25 cellular contexts compared by ENCODE assay signal in genomic region chr12:14589169-14590004, GRCh38. TPM values are rescaled to one million over a fixed set of nuclear protein-coding genes. Genes with fewer than 3 reads are reported as not detected.
"Had no signal": no experiment of that assay in that cellular context is flagged by ENCODE, and none has a peak within 500 bp of the region (broad histone marks: within the 10 kb centered on the region; RNA-seq: fewer than 3 reads in every experiment).

No MANE protein-coding gene starts in this region.

- H3K27ac ChIP-seq: brain microvascular endothelial cell, cardiac muscle cell, VCaP had no signal

- H3K9me3 ChIP-seq: MG63 had no signal

- H3K4me3 ChIP-seq: cardiac muscle cell, MG63 had no signal

- ATAC-seq: activated CD4-positive, alpha-beta T cell treated with anti-CD3 and anti-CD28 coated beads for 36 hours; activated T-helper 17 cell treated with anti-CD3 and anti-CD28 coated beads, Interleukin-2, amount 50 U/mL, for 72 hours; PC-3; T-helper 17 cell had no signal

- H3K27me3 ChIP-seq: brain microvascular endothelial cell, cardiac muscle cell, MG63 had no signal

- DNase-seq: activated CD4-positive, alpha-beta memory T cell treated with anti-CD3 and anti-CD28 coated beads, Interleukin-2, amount 10 ng/mL, durations not matched to agents 7 days and 5 days; activated CD4-positive, alpha-beta T cell treated with anti-CD3 and anti-CD28 coated beads for 36 hours; activated CD4-positive, alpha-beta T cell treated with anti-CD3 and anti-CD28 coated beads, Interleukin-2, amount 50 U/mL, for 1 hour; activated gamma-delta T cell; activated naive CD4-positive, alpha-beta T cell treated with anti-CD3 and anti-CD28 coated beads for 36 hours; activated T-cell treated with anti-CD3 and anti-CD28 coated beads for 4 hours; activated T-cell treated with anti-CD3 and anti-CD28 coated beads, Interleukin-2, amount 50 U/mL, for 48 hours; amygdala; brain microvascular endothelial cell; MG63; MV-4-11; NCI-H1092 treated with DMSO at 0.1 percent for 48 hours; NCI-H1417 treated with DMSO at 0.1 percent for 48 hours; NCI-H187; NCI-H2081; NCI-H510A treated with DMSO at 0.1 percent for 48 hours; NCI-H69; PC-3; SHP77; T-helper 17 cell; T1000 had no signal

- H3K36me3 ChIP-seq: brain microvascular endothelial cell, cardiac muscle cell, MG63 had no signal

- FAIRE-seq: RCC 7860 had no signal

RNA-seq across cellular contexts. Expression of gene PLBD1, which starts 21.7 kb away (rescaled TPM):
- total RNA-seq: activated CD4-positive, alpha-beta memory T cell treated with anti-CD3 and anti-CD28 coated beads, Interleukin-2, amount 10 ng/mL, durations not matched to agents 7 days and 5 days; activated CD4-positive, alpha-beta T cell treated with anti-CD3 and anti-CD28 coated beads for 36 hours; activated naive CD4-positive, alpha-beta T cell treated with anti-CD3 and anti-CD28 coated beads for 36 hours; activated T-helper 17 cell treated with anti-CD3 and anti-CD28 coated beads, Interleukin-2, amount 50 U/mL, for 72 hours had no signal
